In genomic region chr17:72151565-72152391, GRCh38 we compare ENCODE assay signal across 10 cellular contexts. TPM values are rescaled to one million over a fixed set of nuclear protein-coding genes. Genes with fewer than 3 reads are reported as not detected.
DNase-seq lines count a peak whose midpoint lies in the region; ATAC-seq lines count a peak whose summit lies in the region.
"Had no signal": no experiment of that assay in that cellular context is flagged by ENCODE, and none has a peak within 500 bp of the region (broad histone marks: within the 10 kb centered on the region; RNA-seq: fewer than 3 reads in every experiment).

No MANE protein-coding gene starts in this region.

- peaks cover 10% of the 10 kb centered on the region for H3K4me1 ChIP-seq in NT2/D1 (ENCODE audit: insufficient read depth, insufficient read length)
- H3K4me1 ChIP-seq: parathyroid adenoma had no signal

- H3K9me3 ChIP-seq in NT2/D1 (ENCODE audit: insufficient read depth, low read length): no peaks in the 10 kb centered on the region

- H3K36me3 ChIP-seq in NT2/D1 (ENCODE audit: insufficient read depth, insufficient read length, low read length): no peaks in the 10 kb centered on the region

- ATAC-seq in HG03442 (IDR thresholded peaks at IDR 0.05; ENCODE audit: unreplicated experiment): no peak
- ATAC-seq: activated T-cell treated with anti-CD3 and anti-CD28 coated beads, Interleukin-2, amount 50 U/mL, for 72 hours had no signal

- no peak overlapping the region for H3K4me3 ChIP-seq in NT2/D1 (ENCODE audit: insufficient read length, low read depth)

- H3K27me3 ChIP-seq in NT2/D1 (ENCODE audit: insufficient read depth, insufficient read length): no peaks in the 10 kb centered on the region

- peak; percentile 82 for DNase-seq in COLO829 (ENCODE audit: low spot score)
- DNase-seq in NT2/D1 (ENCODE audit: low read depth, low spot score): peak; percentile 47
- peak; percentile 69 for DNase-seq in fibroblast of peridontal ligament (ENCODE audit: extremely low read depth)
- DNase-seq in myocyte (ENCODE audit: low read depth): peak; percentile 95
- DNase-seq in activated CD4-positive, CD25-positive, alpha-beta regulatory T cell (lab: John Stamatoyannopoulos, UW): no peak
- no peak for DNase-seq in Kasumi-1 (lab: John Stamatoyannopoulos, UW)
- no peak for DNase-seq in activated CD4-positive, alpha-beta T cell treated with anti-CD3 and anti-CD28 coated beads for 4 hours
- DNase-seq: activated T-cell treated with anti-CD3 and anti-CD28 coated beads, Interleukin-2, amount 50 U/mL, for 72 hours had no signal

- H3K9ac ChIP-seq in NT2/D1 (ENCODE audit: insufficient read length, low read depth): peak overlapping the region; percentile 22
- H3K9ac ChIP-seq: parathyroid adenoma had no signal

RNA-seq across cellular contexts. Expression of gene SOX9, which starts 31.0 kb away (rescaled TPM):
- 2.4 and 2.7 TPM in 2 replicates for total RNA-seq in myocyte
- 4.4 TPM for polyA plus RNA-seq in myocyte (2012)
- total RNA-seq: activated T-cell treated with anti-CD3 and anti-CD28 coated beads, Interleukin-2, amount 50 U/mL, for 72 hours had no signal

Comparison
In these comparisons a context has a peak if more than half of its experiments do, and no peak if none do; other contexts are left out.
1. DNase-seq: peak in COLO829 (single experiment), NT2/D1 (single experiment), fibroblast of peridontal ligament (single experiment) and myocyte (single experiment); none in activated CD4-positive, CD25-positive, alpha-beta regulatory T cell (0 of 4), Kasumi-1 (0 of 2) and activated CD4-positive, alpha-beta T cell treated with anti-CD3 and anti-CD28 coated beads for 4 hours (0 of 2).